23 cellular contexts compared by ENCODE assay signal in the genomic region with DNA sequence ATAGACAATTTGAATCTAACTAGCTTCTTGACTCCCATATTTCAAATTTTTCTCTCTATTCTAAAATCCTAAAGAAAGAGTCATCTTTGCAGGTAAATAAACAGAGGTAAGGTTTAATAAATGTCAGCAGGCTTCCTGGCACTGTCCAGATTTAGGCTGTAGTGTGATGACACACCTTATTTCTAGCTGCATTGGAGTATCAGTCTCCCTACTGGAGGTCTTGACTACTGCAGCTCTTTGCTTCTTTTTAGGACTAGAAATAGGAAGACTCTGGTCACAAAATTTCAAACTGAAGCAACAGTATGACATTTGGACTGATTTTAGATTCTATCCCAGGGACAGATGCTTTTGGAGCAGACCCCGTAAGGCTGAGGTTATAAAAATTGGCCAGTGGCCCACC. TPM values are rescaled to one million over a fixed set of nuclear protein-coding genes. Genes with fewer than 3 reads are reported as not detected.
DNase-seq lines count a peak whose midpoint lies in the region; ATAC-seq and TF ChIP-seq lines count a peak whose summit lies in the region.
"Had no signal": no experiment of that assay in that cellular context is flagged by ENCODE, and none has a peak within 500 bp of the region (broad histone marks: within the 10 kb centered on the region; RNA-seq: fewer than 3 reads in every experiment).

No MANE protein-coding gene starts in this region.

- H3K79me2 ChIP-seq in PC-3 (ENCODE audit: low read length), result no peaks in the 10 kb centered on the region

- peak overlapping the region in 5 of 11 experiments; percentile 21 to 61 (median 38); a peak in 8 of 22 replicates for H3K4me2 ChIP-seq in BLaER1 treated with 17β-estradiol and CSF1 and Interleukin-3, amounts not matched to agents 10 nM and 100 nM
- no peak overlapping the region for H3K4me2 ChIP-seq in PC-3 (ENCODE audit: low read length)

- H3K27me3 ChIP-seq in BLaER1 treated with 17β-estradiol and CSF1 and Interleukin-3, amounts not matched to agents 10 nM and 100 nM, result no peaks in the 10 kb centered on the region
- no peaks in the 10 kb centered on the region for H3K27me3 ChIP-seq in H7 (ENCODE audit: control insufficient read depth, insufficient read depth, low read length)
- H3K27me3 ChIP-seq in PC-3 (ENCODE audit: low read length), result no peaks in the 10 kb centered on the region

- no peak for TF ChIP-seq CTCF in PC-3 (conservative IDR thresholded peaks at IDR 0.05; ENCODE audit: low read depth, low read length)

- ATAC-seq in PC-3 (no peak), HG03354 (IDR thresholded peaks at IDR 0.05; ENCODE audit: poor library complexity, severe bottlenecking, unreplicated experiment) (no peak)
- ATAC-seq: Panc1, Right ventricle myocardium inferior, T-helper 17 cell had no signal

- CTCF ChIA-PET in PC-3 (lab: Charles Lee), result no interaction called here

- peaks cover 0 to 29% (median 18%) of the 10 kb centered on the region in 10 experiments; a peak in 18 of 20 replicates for H3K4me1 ChIP-seq in BLaER1 treated with 17β-estradiol and CSF1 and Interleukin-3, amounts not matched to agents 10 nM and 100 nM
- H3K4me1 ChIP-seq in PC-3 (ENCODE audit: insufficient read depth, low read length), result no peaks in the 10 kb centered on the region

- H3K9ac ChIP-seq in BLaER1 treated with 17β-estradiol and CSF1 and Interleukin-3, amounts not matched to agents 10 nM and 100 nM, result no peak overlapping the region
- H3K9ac ChIP-seq in PC-3 (ENCODE audit: low read length), result no peak overlapping the region

- no TSS peak for BruUV-seq in PC-3 (replicated peaks; lab: Mats Ljungman, UMichigan)

- H4K20me1 ChIP-seq in BLaER1 treated with 17β-estradiol and CSF1 and Interleukin-3, amounts not matched to agents 10 nM and 100 nM, result no peaks in the 10 kb centered on the region
- no peaks in the 10 kb centered on the region for H4K20me1 ChIP-seq in PC-3 (ENCODE audit: low read length)

- no peaks in the 10 kb centered on the region for H3K36me3 ChIP-seq in BLaER1 treated with 17β-estradiol and CSF1 and Interleukin-3, amounts not matched to agents 10 nM and 100 nM
- no peaks in the 10 kb centered on the region for H3K36me3 ChIP-seq in H7 (replicated peaks; ENCODE audit: control insufficient read depth, insufficient read depth, low read length)
- no peaks in the 10 kb centered on the region for H3K36me3 ChIP-seq in PC-3 (ENCODE audit: low read depth, low read length)

- H3K27ac ChIP-seq in BLaER1 treated with 17β-estradiol and CSF1 and Interleukin-3, amounts not matched to agents 10 nM and 100 nM, result peak overlapping the region in 7 of 11 experiments; percentile 3 to 65 (median 57); a peak in 9 of 22 replicates
- no peak overlapping the region for H3K27ac ChIP-seq in PC-3 (ENCODE audit: low read length)
- H3K27ac ChIP-seq: C4-2B had no signal

- H3K9me3 ChIP-seq in BLaER1 treated with 17β-estradiol and CSF1 and Interleukin-3, amounts not matched to agents 10 nM and 100 nM (replicated peaks in 1 of 11), result peaks cover 0 to 1% (median 0%) of the 10 kb centered on the region in 11 experiments; a peak in 1 of 22 replicates
- no peaks in the 10 kb centered on the region for H3K9me3 ChIP-seq in PC-3 (ENCODE audit: low read length)

- H2AFZ ChIP-seq in PC-3 (ENCODE audit: low read length), result no peak overlapping the region

- H3K9me2 ChIP-seq in PC-3 (replicated peaks; ENCODE audit: low read length), result no peaks in the 10 kb centered on the region

- POLR2A ChIA-PET in PC-3 (lab: Charles Lee; ENCODE audit: unreplicated experiment), result no interaction called here

- DNase-seq in H7 (peak; percentile 39), PC-3 (peak; percentile 9), iPS-NIHi11 (ENCODE audit: low spot score) (peak; percentile 20), NCI-H510A treated with DMSO at 0.1 percent for 48 hours (lab: John Stamatoyannopoulos, UW) (no peak), NCI-H2107 treated with DMSO at 0.1 percent for 48 hours (lab: John Stamatoyannopoulos, UW; ENCODE audit: unreplicated experiment) (no peak)
- DNase-seq: ACHN, GF-D8, GOT3, HFFc6, Kasumi-1, MM.1S, NCI-H1092 treated with DMSO at 0.1 percent for 48 hours, NCI-H1694, NCI-H2081 treated with DMSO at 0.1 percent for 48 hours, NCI-H510A, T-helper 17 cell had no signal

- H3F3A ChIP-seq in PC-3 (ENCODE audit: low read length, unreplicated experiment), result no peaks in the 10 kb centered on the region

- H3K4me3 ChIP-seq in BLaER1 treated with 17β-estradiol and CSF1 and Interleukin-3, amounts not matched to agents 10 nM and 100 nM, result no peak overlapping the region
- H3K4me3 ChIP-seq in H7 (ENCODE audit: insufficient read depth, low read depth, low read length), result no peak overlapping the region
- no peak overlapping the region for H3K4me3 ChIP-seq in PC-3 (ENCODE audit: low read length)

- intact Hi-C loops in PC-3 (cut with micrococcal nuclease), result no loop called here

RNA-seq across cellular contexts. Expression of a gene that starts 40.7 kb away (rescaled TPM):
- total RNA-seq in H7 (2014; rRNA removed; shearing (Covaris generic)), result not detected in 2 replicates
- not detected in 2 replicates for total RNA-seq in PC-3 (2014; rRNA removed)
- total RNA-seq: Daoy, HFFc6, Right ventricle myocardium inferior, SK-MEL-5, T-helper 17 cell had no signal

Comparison
In these comparisons a context has a peak if more than half of its experiments do, and no peak if none do; other contexts are left out.
1. DNase-seq: peak in H7 (single experiment), PC-3 (single experiment) and iPS-NIHi11 (single experiment); none in NCI-H510A treated with DMSO at 0.1 percent for 48 hours (single experiment) and NCI-H2107 treated with DMSO at 0.1 percent for 48 hours (single experiment).